1 cellular context compared by ENCODE assay signal in genomic region chr11:134253189-134253993, GRCh38.
TF ChIP-seq lines count a peak whose summit lies in the region.

TSS of gene ACAD8 (plus strand) at chr11:134253568. CDS start at chr11:134253601, 33 bp downstream.
TSS of gene THYN1 (minus strand) at chr11:134253352. CDS start at chr11:134252882, 470 bp downstream.

TF ChIP-seq in HEK293, 187 proteins besides CTCF, POLR2A, EP300 and RAD21 (continued from another document):
- TF ChIP-seq, protein P1, sequence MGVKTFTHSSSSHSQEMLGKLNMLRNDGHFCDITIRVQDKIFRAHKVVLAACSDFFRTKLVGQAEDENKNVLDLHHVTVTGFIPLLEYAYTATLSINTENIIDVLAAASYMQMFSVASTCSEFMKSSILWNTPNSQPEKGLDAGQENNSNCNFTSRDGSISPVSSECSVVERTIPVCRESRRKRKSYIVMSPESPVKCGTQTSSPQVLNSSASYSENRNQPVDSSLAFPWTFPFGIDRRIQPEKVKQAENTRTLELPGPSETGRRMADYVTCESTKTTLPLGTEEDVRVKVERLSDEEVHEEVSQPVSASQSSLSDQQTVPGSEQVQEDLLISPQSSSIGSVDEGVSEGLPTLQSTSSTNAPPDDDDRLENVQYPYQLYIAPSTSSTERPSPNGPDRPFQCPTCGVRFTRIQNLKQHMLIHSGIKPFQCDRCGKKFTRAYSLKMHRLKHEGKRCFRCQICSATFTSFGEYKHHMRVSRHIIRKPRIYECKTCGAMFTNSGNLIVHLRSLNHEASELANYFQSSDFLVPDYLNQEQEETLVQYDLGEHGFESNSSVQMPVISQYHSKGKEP (tag by site-specific recombination; IDR thresholded peaks at IDR 0.05): peak; percentile 96
- TF ChIP-seq SP3 (tag by site-specific recombination; IDR thresholded peaks at IDR 0.05): peak; percentile 89
- TF ChIP-seq ZNF398 (tag by site-specific recombination; IDR thresholded peaks at IDR 0.05): no peak
- 0 out of 2 replicates have a peak, but pooled peaks have one; percentile 67 for TF ChIP-seq ZNF501 (tag by site-specific recombination; IDR thresholded peaks at IDR 0.05)
- TF ChIP-seq, protein P2, sequence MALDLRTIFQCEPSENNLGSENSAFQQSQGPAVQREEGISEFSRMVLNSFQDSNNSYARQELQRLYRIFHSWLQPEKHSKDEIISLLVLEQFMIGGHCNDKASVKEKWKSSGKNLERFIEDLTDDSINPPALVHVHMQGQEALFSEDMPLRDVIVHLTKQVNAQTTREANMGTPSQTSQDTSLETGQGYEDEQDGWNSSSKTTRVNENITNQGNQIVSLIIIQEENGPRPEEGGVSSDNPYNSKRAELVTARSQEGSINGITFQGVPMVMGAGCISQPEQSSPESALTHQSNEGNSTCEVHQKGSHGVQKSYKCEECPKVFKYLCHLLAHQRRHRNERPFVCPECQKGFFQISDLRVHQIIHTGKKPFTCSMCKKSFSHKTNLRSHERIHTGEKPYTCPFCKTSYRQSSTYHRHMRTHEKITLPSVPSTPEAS (tag by site-specific recombination; IDR thresholded peaks at IDR 0.05): no peak
- TF ChIP-seq ZNF514 (tag by site-specific recombination; IDR thresholded peaks at IDR 0.05): no peak
- TF ChIP-seq ZNF202 (tag by site-specific recombination; IDR thresholded peaks at IDR 0.05; ENCODE audit: borderline replicate concordance): no peak
- TF ChIP-seq ZNF239 (tag by site-specific recombination; IDR thresholded peaks at IDR 0.05): no peak
- TF ChIP-seq EGR2 (tag by site-specific recombination; IDR thresholded peaks at IDR 0.05; ENCODE audit: low read depth): peak; percentile 81; the same call in 1 of the 2 replicates
- TF ChIP-seq ZNF600 (tag by site-specific recombination; IDR thresholded peaks at IDR 0.05): 0 out of 2 replicates have a peak, but pooled peaks have one; percentile 86
- no peak for TF ChIP-seq ZNF266 (tag by site-specific recombination; IDR thresholded peaks at IDR 0.05; ENCODE audit: low read depth)
- TF ChIP-seq ZNF629 (tag by site-specific recombination; IDR thresholded peaks at IDR 0.05): peak; percentile 55; the same call in 1 of the 2 replicates
- TF ChIP-seq PBX3 (CRISPR knock-in tag; IDR thresholded peaks at IDR 0.05): peak; percentile 71; the same call in 1 of the 2 replicates
- TF ChIP-seq ZBTB20 (tag by site-specific recombination; IDR thresholded peaks at IDR 0.05): peak; percentile 63
- TF ChIP-seq ZBTB21 (tag by site-specific recombination; IDR thresholded peaks at IDR 0.05): no peak
- no peak for TF ChIP-seq ZNF324 (tag by site-specific recombination; IDR thresholded peaks at IDR 0.05)
- TF ChIP-seq, protein P3, sequence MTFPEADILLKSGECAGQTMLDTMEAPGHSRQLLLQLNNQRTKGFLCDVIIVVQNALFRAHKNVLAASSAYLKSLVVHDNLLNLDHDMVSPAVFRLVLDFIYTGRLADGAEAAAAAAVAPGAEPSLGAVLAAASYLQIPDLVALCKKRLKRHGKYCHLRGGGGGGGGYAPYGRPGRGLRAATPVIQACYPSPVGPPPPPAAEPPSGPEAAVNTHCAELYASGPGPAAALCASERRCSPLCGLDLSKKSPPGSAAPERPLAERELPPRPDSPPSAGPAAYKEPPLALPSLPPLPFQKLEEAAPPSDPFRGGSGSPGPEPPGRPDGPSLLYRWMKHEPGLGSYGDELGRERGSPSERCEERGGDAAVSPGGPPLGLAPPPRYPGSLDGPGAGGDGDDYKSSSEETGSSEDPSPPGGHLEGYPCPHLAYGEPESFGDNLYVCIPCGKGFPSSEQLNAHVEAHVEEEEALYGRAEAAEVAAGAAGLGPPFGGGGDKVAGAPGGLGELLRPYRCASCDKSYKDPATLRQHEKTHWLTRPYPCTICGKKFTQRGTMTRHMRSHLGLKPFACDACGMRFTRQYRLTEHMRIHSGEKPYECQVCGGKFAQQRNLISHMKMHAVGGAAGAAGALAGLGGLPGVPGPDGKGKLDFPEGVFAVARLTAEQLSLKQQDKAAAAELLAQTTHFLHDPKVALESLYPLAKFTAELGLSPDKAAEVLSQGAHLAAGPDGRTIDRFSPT (tag by site-specific recombination; IDR thresholded peaks at IDR 0.05): no peak
- no peak for TF ChIP-seq ZNF830 (tag by site-specific recombination; IDR thresholded peaks at IDR 0.05; ENCODE audit: low read depth)
- TF ChIP-seq ZNF335 (tag by site-specific recombination; conservative IDR thresholded peaks at IDR 0.05): peak; percentile 73; the same call in 1 of the 2 replicates
- TF ChIP-seq BCL11A (tag by site-specific recombination; IDR thresholded peaks at IDR 0.05; ENCODE audit: low read depth): 0 out of 2 replicates have a peak, but pooled peaks have one; percentile 24
- TF ChIP-seq ZNF2 (tag by site-specific recombination; IDR thresholded peaks at IDR 0.05): 0 out of 2 replicates have a peak, but pooled peaks have one; percentile 37
- TF ChIP-seq ZNF140 (tag by site-specific recombination; IDR thresholded peaks at IDR 0.05): no peak
- TF ChIP-seq KLF9 (tag by site-specific recombination; IDR thresholded peaks at IDR 0.05; ENCODE audit: low read depth): peak; percentile 46; the same call in 1 of the 2 replicates
- TF ChIP-seq, protein P4, sequence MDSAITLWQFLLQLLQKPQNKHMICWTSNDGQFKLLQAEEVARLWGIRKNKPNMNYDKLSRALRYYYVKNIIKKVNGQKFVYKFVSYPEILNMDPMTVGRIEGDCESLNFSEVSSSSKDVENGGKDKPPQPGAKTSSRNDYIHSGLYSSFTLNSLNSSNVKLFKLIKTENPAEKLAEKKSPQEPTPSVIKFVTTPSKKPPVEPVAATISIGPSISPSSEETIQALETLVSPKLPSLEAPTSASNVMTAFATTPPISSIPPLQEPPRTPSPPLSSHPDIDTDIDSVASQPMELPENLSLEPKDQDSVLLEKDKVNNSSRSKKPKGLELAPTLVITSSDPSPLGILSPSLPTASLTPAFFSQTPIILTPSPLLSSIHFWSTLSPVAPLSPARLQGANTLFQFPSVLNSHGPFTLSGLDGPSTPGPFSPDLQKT (IDR thresholded peaks at IDR 0.05; ENCODE audit: borderline replicate concordance, low read depth, low read length): no peak
